ENCODE assay signal across 25 cellular contexts in the genomic region with DNA sequence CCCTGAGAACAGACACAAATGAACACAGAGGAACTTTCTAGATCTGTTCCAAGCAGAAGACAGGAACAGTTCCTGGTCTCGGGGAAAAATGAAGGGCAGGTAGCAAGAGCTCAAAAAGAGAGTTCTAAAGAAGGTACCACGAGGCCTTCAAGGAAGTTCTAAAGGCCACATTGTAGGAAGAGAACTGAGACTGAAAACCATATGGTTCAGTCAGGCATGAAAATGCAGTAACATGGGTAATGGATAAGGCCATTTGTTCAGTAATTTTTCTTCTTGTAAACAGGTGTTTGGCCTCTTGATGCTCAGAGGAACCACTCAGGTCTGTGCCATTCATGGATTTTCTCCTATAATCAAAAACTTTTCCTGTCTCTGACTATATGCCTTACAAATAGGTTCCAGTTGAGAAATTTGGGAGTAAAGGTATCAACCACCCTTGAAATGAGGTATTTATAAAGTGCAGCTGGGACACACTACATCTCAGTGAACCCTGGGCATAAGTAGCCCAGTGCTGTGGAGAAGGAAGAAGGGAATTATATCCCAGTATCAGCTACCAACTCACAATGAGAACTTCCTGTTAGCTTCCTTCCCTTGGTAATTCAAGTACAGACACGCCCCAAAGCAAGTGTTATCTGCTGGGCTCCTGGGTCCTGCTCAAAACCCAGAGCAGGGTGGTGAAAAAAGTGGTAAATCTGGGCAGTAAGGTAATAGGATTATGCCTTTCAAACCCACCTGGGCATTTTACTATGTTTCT.
"Had no signal": no experiment of that assay in that cellular context is flagged by ENCODE, and none has a peak within 500 bp of the region (broad histone marks: within the 10 kb centered on the region; RNA-seq: fewer than 3 reads in every experiment).

No MANE protein-coding gene starts in this region.

- H3K36me3 ChIP-seq: colonic mucosa, gastrocnemius medialis, prostate gland, right atrium auricular region, tibial nerve, upper lobe of left lung had no signal

- H3K27ac Mint-ChIP-seq: memory B cell; naive B cell; natural killer cell treated with Interleukin-12 subunit alpha and Interleukin-12 subunit beta and Interleukin-15 and Interleukin-18, amount 100 ng/mL, for 72 hours; stimulated activated effector memory CD8-positive, alpha-beta T cell treated with anti-CD3 and anti-CD28 coated beads, Interleukin-12 subunit alpha, Interleukin-12 subunit beta, amount 100 ng/mL, for 72 hours had no signal

- H3K4me3 Mint-ChIP-seq: memory B cell; naive B cell; natural killer cell treated with Interleukin-12 subunit alpha and Interleukin-12 subunit beta and Interleukin-15 and Interleukin-18, amount 100 ng/mL, for 72 hours; stimulated activated effector memory CD8-positive, alpha-beta T cell treated with anti-CD3 and anti-CD28 coated beads, Interleukin-12 subunit alpha, Interleukin-12 subunit beta, amount 100 ng/mL, for 72 hours had no signal

- H3K4me3 ChIP-seq: colonic mucosa, gastrocnemius medialis, lung, prostate gland, right atrium auricular region, testis, tibial nerve, upper lobe of left lung had no signal

- FAIRE-seq: keratinocyte, urothelium cell line had no signal

- H3K27ac ChIP-seq: colonic mucosa, gastrocnemius medialis, prostate gland, right atrium auricular region, testis, tibial nerve, upper lobe of left lung had no signal

- DNase-seq: colonic mucosa; dermis blood vessel endothelial cell; effector memory CD4-positive, alpha-beta T cell; foreskin fibroblast; gastrocnemius medialis; head of caudate nucleus; naive B cell; nucleus accumbens; stimulated activated CD4-positive, alpha-beta T cell treated with anti-CD3 and anti-CD28 coated beads, Interleukin-2, amount 100 ng/mL, for 24 hours; stimulated activated CD4-positive, alpha-beta T cell treated with anti-CD3 and anti-CD28 coated beads, Interleukin-4, amount 100 ng/mL, for 24 hours; stimulated activated naive CD4-positive, alpha-beta T cell treated with Interleukin-2 at 50 U/mL for 16 hours; substantia nigra; testis; upper lobe of left lung had no signal

- H3K27me3 ChIP-seq: colonic mucosa, gastrocnemius medialis, right atrium auricular region, testis, tibial nerve, upper lobe of left lung had no signal

- H3K27me3 Mint-ChIP-seq: memory B cell; naive B cell; natural killer cell treated with Interleukin-12 subunit alpha and Interleukin-12 subunit beta and Interleukin-15 and Interleukin-18, amount 100 ng/mL, for 72 hours had no signal

- ATAC-seq: gastrocnemius medialis; left lobe of liver; natural killer cell treated with Interleukin-12 subunit alpha and Interleukin-12 subunit beta and Interleukin-15 and Interleukin-18, amount 100 ng/mL, for 72 hours; sciatic nerve; stimulated activated effector memory CD8-positive, alpha-beta T cell treated with anti-CD3 and anti-CD28 coated beads, Interleukin-12 subunit alpha, Interleukin-12 subunit beta, amount 100 ng/mL, for 72 hours had no signal

- H3K4me1 ChIP-seq: colonic mucosa, gastrocnemius medialis, prostate gland, right atrium auricular region, testis, tibial nerve, upper lobe of left lung had no signal

- H3K9me3 ChIP-seq: colonic mucosa, gastrocnemius medialis, prostate gland, testis, upper lobe of left lung had no signal

- H3K4me1 Mint-ChIP-seq: memory B cell; naive B cell; stimulated activated effector memory CD8-positive, alpha-beta T cell treated with anti-CD3 and anti-CD28 coated beads, Interleukin-12 subunit alpha, Interleukin-12 subunit beta, amount 100 ng/mL, for 72 hours had no signal
